Comparison of ENCODE assay signal across 2 cellular contexts in the genomic region with DNA sequence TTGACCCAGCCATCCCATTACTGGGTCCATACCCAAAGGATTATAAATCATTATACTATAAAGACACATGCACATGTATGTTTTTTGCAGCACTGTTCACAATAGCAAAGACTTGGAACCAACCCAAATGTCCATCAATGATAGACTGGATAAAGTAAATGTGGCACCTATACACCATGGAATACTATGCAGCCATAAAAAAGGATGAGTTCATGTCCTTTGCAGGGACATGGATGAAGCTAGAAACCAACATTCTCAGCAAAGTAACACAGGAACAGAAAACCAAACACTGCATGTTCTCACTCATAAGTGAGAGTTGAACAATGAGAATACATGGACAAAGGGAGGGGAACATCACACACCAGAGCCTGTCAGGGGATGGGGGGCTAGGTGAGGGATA.
TF ChIP-seq lines count a peak whose summit lies in the region.

No MANE protein-coding gene starts in this region.

TF ChIP-seq in HEK293, 187 proteins besides CTCF, POLR2A, EP300 and RAD21:
- TF ChIP-seq ZNF146 (tag by site-specific recombination; IDR thresholded peaks at IDR 0.05) = peak; percentile 86

TF ChIP-seq in K562, 482 proteins besides CTCF, POLR2A, EP300 and RAD21:
- TF ChIP-seq BCOR (IDR thresholded peaks at IDR 0.05) (0 out of 2 replicates have a peak, but pooled peaks have one; percentile 43), RBM25 (IDR thresholded peaks at IDR 0.05; ENCODE audit: low read depth, low read length, severe bottlenecking) (peak; percentile 18), ZNF146 (CRISPR knock-in tag; IDR thresholded peaks at IDR 0.05; ENCODE audit: unreplicated experiment) (peak; percentile 95)
